Comparison of ENCODE assay signal across 1 cellular context in the genomic region with DNA sequence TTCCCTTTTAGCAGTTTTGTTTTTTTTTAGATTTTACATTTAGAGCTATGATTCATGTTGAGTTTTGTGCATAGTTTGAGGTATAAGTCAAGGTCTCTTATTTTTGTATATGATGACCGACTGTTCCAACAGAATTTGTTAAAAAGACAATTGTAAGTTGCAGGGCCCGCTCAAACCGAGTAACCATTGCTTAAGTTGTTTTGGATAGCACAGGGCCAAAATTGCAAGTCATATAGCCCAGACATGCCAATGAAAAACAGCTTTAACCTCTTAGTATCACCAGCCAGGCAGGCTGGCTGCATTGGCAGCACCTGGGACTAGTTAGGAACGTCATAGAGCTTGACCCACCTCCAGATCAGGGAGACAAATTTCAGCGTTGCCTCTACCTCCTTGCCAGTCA.
TF ChIP-seq lines count a peak whose summit lies in the region.

No MANE protein-coding gene starts in this region.

TF ChIP-seq in H1, 55 proteins besides CTCF, POLR2A, EP300 and RAD21:
- TF ChIP-seq BCL11A (IDR thresholded peaks at IDR 0.05; ENCODE audit: low read depth in 2 of 2, low read length in 2 of 2), result no peak
- no peak for TF ChIP-seq CREB1 (IDR thresholded peaks at IDR 0.05)
- TF ChIP-seq, protein P1, sequence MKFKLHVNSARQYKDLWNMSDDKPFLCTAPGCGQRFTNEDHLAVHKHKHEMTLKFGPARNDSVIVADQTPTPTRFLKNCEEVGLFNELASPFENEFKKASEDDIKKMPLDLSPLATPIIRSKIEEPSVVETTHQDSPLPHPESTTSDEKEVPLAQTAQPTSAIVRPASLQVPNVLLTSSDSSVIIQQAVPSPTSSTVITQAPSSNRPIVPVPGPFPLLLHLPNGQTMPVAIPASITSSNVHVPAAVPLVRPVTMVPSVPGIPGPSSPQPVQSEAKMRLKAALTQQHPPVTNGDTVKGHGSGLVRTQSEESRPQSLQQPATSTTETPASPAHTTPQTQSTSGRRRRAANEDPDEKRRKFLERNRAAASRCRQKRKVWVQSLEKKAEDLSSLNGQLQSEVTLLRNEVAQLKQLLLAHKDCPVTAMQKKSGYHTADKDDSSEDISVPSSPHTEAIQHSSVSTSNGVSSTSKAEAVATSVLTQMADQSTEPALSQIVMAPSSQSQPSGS (IDR thresholded peaks at IDR 0.05; ENCODE audit: low read length), result no peak
- no peak for TF ChIP-seq CTBP2 (IDR thresholded peaks at IDR 0.05; ENCODE audit: borderline replicate concordance, insufficient read depth, insufficient read length, low read length)
- TF ChIP-seq KDM1A (IDR thresholded peaks at IDR 0.05; ENCODE audit: borderline replicate concordance, low read length), result no peak
- no peak for TF ChIP-seq RFX5 (IDR thresholded peaks at IDR 0.05; ENCODE audit: borderline replicate concordance, low read depth, low read length)
- no peak for TF ChIP-seq TCF12 (IDR thresholded peaks at IDR 0.05; ENCODE audit: low read depth, low read length)
- no peak for TF ChIP-seq FOSL1 (IDR thresholded peaks at IDR 0.05; ENCODE audit: insufficient read depth, low read depth, low read length)
- no peak for TF ChIP-seq CHD2 (IDR thresholded peaks at IDR 0.05; ENCODE audit: low read length)
